11 cellular contexts compared by ENCODE assay signal in genomic region chr1:202932476-202932875, GRCh38.
"Had no signal": no experiment of that assay in that cellular context is flagged by ENCODE, and none has a peak within 500 bp of the region (broad histone marks: within the 10 kb centered on the region; RNA-seq: fewer than 3 reads in every experiment).

No MANE protein-coding gene starts in this region.

- H3K4me3 Mint-ChIP-seq: GM23338, H9, HFFc6 had no signal

- H2AFZ ChIP-seq: GM23248, GM23338 had no signal

- DNase-seq: GM23248, GOT3, H7, H9, HCEC 1CT, HFFc6 had no signal

- ATAC-seq: GM23338, HCT116 had no signal

- H3K4me1 ChIP-seq: HAP-1 had no signal

- H3K27ac ChIP-seq: GM23248 had no signal

- H3K9ac ChIP-seq: GM23248 had no signal

- H3K36me3 ChIP-seq: HAP-1 had no signal

- FAIRE-seq: H1, H54 had no signal

- H3K27ac Mint-ChIP-seq: GM23338, H9, HFFc6 had no signal

- H3K4me1 Mint-ChIP-seq: GM23338, H9 had no signal

- H3K4me2 ChIP-seq: GM23338 had no signal

- H3K4me3 ChIP-seq: GM23248, GM23338, HAP-1 had no signal
